In genomic region chr1:107877092-107877491, GRCh38 we compare ENCODE assay signal across 11 cellular contexts.
DNase-seq lines count a peak whose midpoint lies in the region; ATAC-seq lines count a peak whose summit lies in the region.
"Had no signal": no experiment of that assay in that cellular context is flagged by ENCODE, and none has a peak within 500 bp of the region (broad histone marks: within the 10 kb centered on the region; RNA-seq: fewer than 3 reads in every experiment).

No MANE protein-coding gene starts in this region.

- ATAC-seq in activated naive CD8-positive, alpha-beta T cell treated with anti-CD3 and anti-CD28 coated beads, Interleukin-2, amount 50 U/mL, for 24 hours: no peak
- ATAC-seq in esophagus mucosa (peak; percentile 75), GM18909 (IDR thresholded peaks at IDR 0.05; ENCODE audit: poor library complexity, unreplicated experiment) (no peak)

- H3K27me3 Mint-ChIP-seq in activated naive CD8-positive, alpha-beta T cell: no peaks in the 10 kb centered on the region
- no peaks in the 10 kb centered on the region for H3K27me3 Mint-ChIP-seq in activated naive CD8-positive, alpha-beta T cell treated with anti-CD3 and anti-CD28 coated beads, Interleukin-2, amount 50 U/mL, for 24 hours

- H3K9me3 Mint-ChIP-seq in activated naive CD8-positive, alpha-beta T cell (ENCODE audit: low read depth): peaks cover 4% of the 10 kb centered on the region
- no peaks in the 10 kb centered on the region for H3K9me3 Mint-ChIP-seq in activated naive CD8-positive, alpha-beta T cell treated with anti-CD3 and anti-CD28 coated beads, Interleukin-2, amount 50 U/mL, for 24 hours

- DNase-seq in activated naive CD8-positive, alpha-beta T cell treated with anti-CD3 and anti-CD28 coated beads, Interleukin-2, amount 50 U/mL, for 24 hours: no peak
- DNase-seq in NCI-H2171 treated with DMSO at 0.1 percent for 48 hours (lab: John Stamatoyannopoulos, UW) (peak; percentile 69), stromal cell of bone marrow (ENCODE audit: low read depth) (peak; percentile 43), T-helper 2 cell (no peak)
- no peak for DNase-seq in activated effector memory CD4-positive, alpha-beta T cell treated with Interleukin-2 at 50 U/mL for 16 hours
- DNase-seq: stimulated activated CD8-positive, alpha-beta memory T cell treated with anti-CD3 and anti-CD28 coated beads, Interleukin-4, amount 100 ng/mL, for 48 hours had no signal

- peaks cover 68% of the 10 kb centered on the region for H3K4me1 Mint-ChIP-seq in activated naive CD8-positive, alpha-beta T cell (ENCODE audit: low read depth)
- H3K4me1 Mint-ChIP-seq in activated naive CD8-positive, alpha-beta T cell treated with anti-CD3 and anti-CD28 coated beads, Interleukin-2, amount 50 U/mL, for 24 hours: peaks cover 64% of the 10 kb centered on the region
- H3K4me1 Mint-ChIP-seq: neural crest cell had no signal

- peak overlapping the region; percentile 31 for H3K27ac Mint-ChIP-seq in activated naive CD8-positive, alpha-beta T cell
- H3K27ac Mint-ChIP-seq in activated naive CD8-positive, alpha-beta T cell treated with anti-CD3 and anti-CD28 coated beads, Interleukin-2, amount 50 U/mL, for 24 hours: no peak overlapping the region
- H3K27ac Mint-ChIP-seq: activated T-helper 2 cell treated with anti-CD3 and anti-CD28 coated beads, Interferon-gamma antibody, Interleukin-2, Interleukin-4, amounts not matched to agents 10 μg/mL and 5 μg/mL and 100 μg/mL, durations not matched to agents 14 hours and 24 hours and 36 hours had no signal

- peaks cover 15% of the 10 kb centered on the region for H3K36me3 Mint-ChIP-seq in activated naive CD8-positive, alpha-beta T cell
- H3K36me3 Mint-ChIP-seq in activated naive CD8-positive, alpha-beta T cell treated with anti-CD3 and anti-CD28 coated beads, Interleukin-2, amount 50 U/mL, for 24 hours (ENCODE audit: low read depth): no peaks in the 10 kb centered on the region

- H3K4me3 Mint-ChIP-seq in activated naive CD8-positive, alpha-beta T cell: no peak overlapping the region
- H3K4me3 Mint-ChIP-seq in activated naive CD8-positive, alpha-beta T cell treated with anti-CD3 and anti-CD28 coated beads, Interleukin-2, amount 50 U/mL, for 24 hours: no peak overlapping the region
- H3K4me3 Mint-ChIP-seq: neural crest cell had no signal

Comparison
In these comparisons a context has a peak if more than half of its experiments do, and no peak if none do; other contexts are left out.
1. DNase-seq: peak in NCI-H2171 treated with DMSO at 0.1 percent for 48 hours (single experiment) and stromal cell of bone marrow (single experiment); none in activated naive CD8-positive, alpha-beta T cell treated with anti-CD3 and anti-CD28 coated beads, Interleukin-2, amount 50 U/mL, for 24 hours (single experiment), activated effector memory CD4-positive, alpha-beta T cell treated with Interleukin-2 at 50 U/mL for 16 hours (single experiment) and T-helper 2 cell (0 of 5).